Comparison of ENCODE assay signal across 35 cellular contexts in genomic region chr7:107606303-107606702, GRCh38.
"Had no signal": no experiment of that assay in that cellular context is flagged by ENCODE, and none has a peak within 500 bp of the region (broad histone marks: within the 10 kb centered on the region; RNA-seq: fewer than 3 reads in every experiment).

No MANE protein-coding gene starts in this region.

- DNase-seq: activated CD4-positive, alpha-beta memory T cell treated with anti-CD3 and anti-CD28 coated beads, Interleukin-2, amount 10 ng/mL, durations not matched to agents 7 days and 5 days; activated CD4-positive, alpha-beta T cell treated with anti-CD3 and anti-CD28 coated beads for 1 hour; activated CD4-positive, alpha-beta T cell treated with anti-CD3 and anti-CD28 coated beads for 36 hours; activated CD4-positive, alpha-beta T cell treated with anti-CD3 and anti-CD28 coated beads for 48 hours; activated CD4-positive, alpha-beta T cell treated with anti-CD3 and anti-CD28 coated beads, Interleukin-2, amount 10 ng/mL, durations not matched to agents 7 days and 5 days; activated CD4-positive, alpha-beta T cell treated with anti-CD3 and anti-CD28 coated beads, Interleukin-2, amount 50 U/mL, for 48 hours; activated CD4-positive, CD25-positive, alpha-beta regulatory T cell; activated CD8-positive, alpha-beta memory T cell treated with anti-CD3 and anti-CD28 coated beads for 24 hours; activated CD8-positive, alpha-beta memory T cell treated with anti-CD3 and anti-CD28 coated beads, Interleukin-2, amount 10 ng/mL, durations not matched to agents 7 days and 5 days; activated CD8-positive, alpha-beta memory T cell treated with anti-CD3 and anti-CD28 coated beads, Interleukin-2, amount 50 U/mL, for 48 hours; activated CD8-positive, alpha-beta T cell treated with anti-CD3 and anti-CD28 coated beads, Interleukin-2, amount 10 ng/mL, durations not matched to agents 7 days and 5 days; activated effector memory CD4-positive, alpha-beta T cell treated with Interleukin-2 at 50 U/mL for 16 hours; activated gamma-delta T cell; activated naive CD4-positive, alpha-beta T cell treated with anti-CD3 and anti-CD28 coated beads, Interleukin-2, amount 10 ng/mL, durations not matched to agents 7 days and 5 days; activated naive CD4-positive, alpha-beta T cell treated with Interleukin-2 at 50 U/mL for 16 hours; activated naive CD8-positive, alpha-beta T cell treated with anti-CD3 and anti-CD28 coated beads, Interleukin-2, amount 10 ng/mL, durations not matched to agents 7 days and 5 days; activated naive CD8-positive, alpha-beta T cell treated with anti-CD3 and anti-CD28 coated beads, Interleukin-2, amount 50 U/mL, for 24 hours; activated T-cell treated with anti-CD3 and anti-CD28 coated beads, Interleukin-2, amount 50 U/mL, for 24 hours; activated T-cell treated with anti-CD3 and anti-CD28 coated beads, Interleukin-2, amount 50 U/mL, for 48 hours; amygdala; anterior cingulate cortex; central memory CD4-positive, alpha-beta T cell; SW 1271; T-helper 1 cell; T-helper 2 cell; T-helper 9 cell had no signal

- H3K27ac ChIP-seq: ascending aorta, VCaP had no signal

- H3K9me3 Mint-ChIP-seq: activated CD4-positive, alpha-beta memory T cell treated with anti-CD3 and anti-CD28 coated beads, Interleukin-2, amount 10 ng/mL, durations not matched to agents 7 days and 5 days; activated CD4-positive, alpha-beta T cell treated with anti-CD3 and anti-CD28 coated beads, Interleukin-2, amount 10 ng/mL, durations not matched to agents 7 days and 5 days; activated naive CD4-positive, alpha-beta T cell treated with anti-CD3 and anti-CD28 coated beads, Interleukin-2, amount 10 ng/mL, durations not matched to agents 7 days and 5 days; activated naive CD4-positive, alpha-beta T cell treated with anti-CD3 and anti-CD28 coated beads, Interleukin-2, amount 50 U/mL, for 24 hours; activated naive CD8-positive, alpha-beta T cell treated with anti-CD3 and anti-CD28 coated beads, Interleukin-2, amount 10 ng/mL, durations not matched to agents 7 days and 5 days; activated naive CD8-positive, alpha-beta T cell treated with anti-CD3 and anti-CD28 coated beads, Interleukin-2, amount 50 U/mL, for 24 hours; activated T-cell treated with anti-CD3 and anti-CD28 coated beads, Interleukin-2, amount 50 U/mL, for 24 hours; activated T-helper 2 cell treated with anti-CD3 and anti-CD28 coated beads, Interferon-gamma antibody, Interleukin-2, Interleukin-4, amounts not matched to agents 10 μg/mL and 5 μg/mL and 100 μg/mL, durations not matched to agents 14 hours and 24 hours and 36 hours; brain; T-helper 1 cell treated with Interleukin-12 subunit alpha and Interleukin-12 subunit beta and Interleukin-4 antibody, amounts not matched to agents 30 μg/mL and 1 μg/mL, for 36 hours; T-helper 2 cell treated with Interferon-gamma antibody and Interleukin-4, amounts not matched to agents 5 μg/mL and 100 μg/mL, for 36 hours had no signal

- H3K4me3 ChIP-seq: ascending aorta had no signal

- H3K9me3 ChIP-seq: ascending aorta had no signal

- H3K4me3 Mint-ChIP-seq: activated CD4-positive, alpha-beta memory T cell treated with anti-CD3 and anti-CD28 coated beads, Interleukin-2, amount 10 ng/mL, durations not matched to agents 7 days and 5 days; activated CD4-positive, alpha-beta T cell treated with anti-CD3 and anti-CD28 coated beads for 36 hours; activated CD4-positive, alpha-beta T cell treated with anti-CD3 and anti-CD28 coated beads, Interleukin-2, amount 10 ng/mL, durations not matched to agents 7 days and 5 days; activated CD8-positive, alpha-beta memory T cell treated with anti-CD3 and anti-CD28 coated beads, Interleukin-2, amount 10 ng/mL, durations not matched to agents 7 days and 5 days; activated CD8-positive, alpha-beta T cell treated with anti-CD3 and anti-CD28 coated beads, Interleukin-2, amount 10 ng/mL, durations not matched to agents 7 days and 5 days; activated naive CD4-positive, alpha-beta T cell treated with anti-CD3 and anti-CD28 coated beads, Interleukin-2, amount 10 ng/mL, durations not matched to agents 7 days and 5 days; activated naive CD4-positive, alpha-beta T cell treated with anti-CD3 and anti-CD28 coated beads, Interleukin-2, amount 50 U/mL, for 24 hours; activated naive CD8-positive, alpha-beta T cell; activated naive CD8-positive, alpha-beta T cell treated with anti-CD3 and anti-CD28 coated beads, Interleukin-2, amount 10 ng/mL, durations not matched to agents 7 days and 5 days; activated naive CD8-positive, alpha-beta T cell treated with anti-CD3 and anti-CD28 coated beads, Interleukin-2, amount 50 U/mL, for 24 hours; activated T-cell treated with anti-CD3 and anti-CD28 coated beads, Interleukin-2, amount 50 U/mL, for 24 hours; brain; T-helper 1 cell treated with Interleukin-12 subunit alpha and Interleukin-12 subunit beta and Interleukin-4 antibody, amounts not matched to agents 30 μg/mL and 1 μg/mL, for 36 hours; T-helper 2 cell treated with Interferon-gamma antibody and Interleukin-4, amounts not matched to agents 5 μg/mL and 100 μg/mL, for 36 hours had no signal

- H3K27me3 ChIP-seq: ascending aorta had no signal

- H3K4me1 Mint-ChIP-seq: activated CD4-positive, alpha-beta T cell treated with anti-CD3 and anti-CD28 coated beads for 36 hours; activated CD4-positive, alpha-beta T cell treated with anti-CD3 and anti-CD28 coated beads, Interleukin-2, amount 10 ng/mL, durations not matched to agents 7 days and 5 days; activated naive CD4-positive, alpha-beta T cell treated with anti-CD3 and anti-CD28 coated beads, Interleukin-2, amount 10 ng/mL, durations not matched to agents 7 days and 5 days; activated naive CD4-positive, alpha-beta T cell treated with anti-CD3 and anti-CD28 coated beads, Interleukin-2, amount 50 U/mL, for 24 hours; activated naive CD8-positive, alpha-beta T cell treated with anti-CD3 and anti-CD28 coated beads, Interleukin-2, amount 50 U/mL, for 24 hours had no signal

- ATAC-seq: activated CD4-positive, alpha-beta T cell treated with anti-CD3 and anti-CD28 coated beads for 36 hours; activated CD4-positive, CD25-positive, alpha-beta regulatory T cell treated with anti-CD3 and anti-CD28 coated beads, Interleukin-2, amount 50 U/mL, for 24 hours; activated CD8-positive, alpha-beta memory T cell treated with anti-CD3 and anti-CD28 coated beads, Interleukin-2, amount 10 ng/mL, durations not matched to agents 7 days and 5 days; activated CD8-positive, alpha-beta T cell treated with anti-CD3 and anti-CD28 coated beads, Interleukin-2, amount 10 ng/mL, durations not matched to agents 7 days and 5 days; activated naive CD8-positive, alpha-beta T cell treated with anti-CD3 and anti-CD28 coated beads, Interleukin-2, amount 50 U/mL, for 24 hours had no signal

- H3K36me3 Mint-ChIP-seq: brain had no signal

- H3K27me3 Mint-ChIP-seq: activated CD4-positive, alpha-beta memory T cell treated with anti-CD3 and anti-CD28 coated beads, Interleukin-2, amount 10 ng/mL, durations not matched to agents 7 days and 5 days; activated CD4-positive, alpha-beta T cell treated with anti-CD3 and anti-CD28 coated beads for 36 hours; activated CD4-positive, alpha-beta T cell treated with anti-CD3 and anti-CD28 coated beads, Interleukin-2, amount 10 ng/mL, durations not matched to agents 7 days and 5 days; activated CD8-positive, alpha-beta memory T cell treated with anti-CD3 and anti-CD28 coated beads, Interleukin-2, amount 10 ng/mL, durations not matched to agents 7 days and 5 days; activated naive CD4-positive, alpha-beta T cell treated with anti-CD3 and anti-CD28 coated beads, Interleukin-2, amount 10 ng/mL, durations not matched to agents 7 days and 5 days; activated naive CD4-positive, alpha-beta T cell treated with anti-CD3 and anti-CD28 coated beads, Interleukin-2, amount 50 U/mL, for 24 hours; activated naive CD8-positive, alpha-beta T cell; activated naive CD8-positive, alpha-beta T cell treated with anti-CD3 and anti-CD28 coated beads, Interleukin-2, amount 10 ng/mL, durations not matched to agents 7 days and 5 days; activated naive CD8-positive, alpha-beta T cell treated with anti-CD3 and anti-CD28 coated beads, Interleukin-2, amount 50 U/mL, for 24 hours; activated T-cell treated with anti-CD3 and anti-CD28 coated beads, Interleukin-2, amount 50 U/mL, for 24 hours; brain had no signal

- H3K27ac Mint-ChIP-seq: activated CD4-positive, alpha-beta memory T cell treated with anti-CD3 and anti-CD28 coated beads, Interleukin-2, amount 10 ng/mL, durations not matched to agents 7 days and 5 days; activated CD4-positive, alpha-beta T cell treated with anti-CD3 and anti-CD28 coated beads for 36 hours; activated CD4-positive, alpha-beta T cell treated with anti-CD3 and anti-CD28 coated beads, Interleukin-2, amount 10 ng/mL, durations not matched to agents 7 days and 5 days; activated CD8-positive, alpha-beta memory T cell treated with anti-CD3 and anti-CD28 coated beads, Interleukin-2, amount 10 ng/mL, durations not matched to agents 7 days and 5 days; activated CD8-positive, alpha-beta T cell treated with anti-CD3 and anti-CD28 coated beads, Interleukin-2, amount 10 ng/mL, durations not matched to agents 7 days and 5 days; activated naive CD4-positive, alpha-beta T cell treated with anti-CD3 and anti-CD28 coated beads, Interleukin-2, amount 10 ng/mL, durations not matched to agents 7 days and 5 days; activated naive CD4-positive, alpha-beta T cell treated with anti-CD3 and anti-CD28 coated beads, Interleukin-2, amount 50 U/mL, for 24 hours; activated naive CD8-positive, alpha-beta T cell; activated naive CD8-positive, alpha-beta T cell treated with anti-CD3 and anti-CD28 coated beads, Interleukin-2, amount 10 ng/mL, durations not matched to agents 7 days and 5 days; activated naive CD8-positive, alpha-beta T cell treated with anti-CD3 and anti-CD28 coated beads, Interleukin-2, amount 50 U/mL, for 24 hours; activated T-cell treated with anti-CD3 and anti-CD28 coated beads, Interleukin-2, amount 50 U/mL, for 24 hours; activated T-helper 2 cell treated with anti-CD3 and anti-CD28 coated beads, Interferon-gamma antibody, Interleukin-2, Interleukin-4, amounts not matched to agents 10 μg/mL and 5 μg/mL and 100 μg/mL, durations not matched to agents 14 hours and 24 hours and 36 hours; T-helper 1 cell treated with Interleukin-12 subunit alpha and Interleukin-12 subunit beta and Interleukin-4 antibody, amounts not matched to agents 30 μg/mL and 1 μg/mL, for 36 hours; T-helper 2 cell treated with Interferon-gamma antibody and Interleukin-4, amounts not matched to agents 5 μg/mL and 100 μg/mL, for 36 hours had no signal
